23 cellular contexts compared by ENCODE assay signal in the genomic region with DNA sequence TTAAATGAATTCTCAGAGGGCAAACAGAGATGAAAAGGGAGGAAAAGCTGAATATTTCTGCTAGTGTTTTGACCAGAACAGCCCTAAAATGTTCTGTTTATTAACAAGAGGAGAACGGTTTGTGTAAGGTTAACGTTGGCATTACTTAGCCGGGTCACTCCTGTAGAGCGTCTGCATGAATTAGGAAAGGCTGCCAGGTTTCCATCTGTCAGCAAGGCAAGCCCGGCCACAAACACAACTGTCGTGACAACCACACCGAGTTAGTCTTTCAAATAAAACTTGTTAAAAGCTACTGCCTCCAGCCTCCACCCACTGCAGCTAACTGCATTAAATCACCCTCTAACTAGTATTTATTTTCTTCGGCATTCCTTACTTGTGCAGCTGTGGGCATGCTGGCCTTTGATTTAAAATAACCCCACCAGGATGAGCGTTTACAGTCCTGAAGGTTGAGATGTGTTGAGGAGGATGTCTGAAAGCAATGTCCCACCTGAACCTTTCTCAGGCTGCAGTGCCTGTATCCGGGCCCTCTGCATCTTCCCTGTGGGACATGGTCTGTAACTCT.
A peak's percentile ranks its signal among the peaks of the same experiment; 100 is the strongest.
DNase-seq lines count a peak whose midpoint lies in the region; ATAC-seq and TF ChIP-seq lines count a peak whose summit lies in the region.
"Had no signal": no experiment of that assay in that cellular context is flagged by ENCODE, and none has a peak within 500 bp of the region (broad histone marks: within the 10 kb centered on the region; RNA-seq: fewer than 3 reads in every experiment).

No MANE protein-coding gene starts in this region.

- peaks cover 0 to 3% (median 0%) of the 10 kb centered on the region in 7 donors for H3K9me3 Mint-ChIP-seq in CD14-positive monocyte
- H3K9me3 Mint-ChIP-seq: activated B cell treated with CpG ODN at 0.5 μM for 24 hours had no signal

- H3K36me3 Mint-ChIP-seq in CD14-positive monocyte, result no peaks in the 10 kb centered on the region

- H3K9me3 ChIP-seq in esophagus muscularis mucosa (no peaks in the 10 kb centered on the region), mucosa of descending colon (no peaks in the 10 kb centered on the region)
- H3K9me3 ChIP-seq: BLaER1, Caco-2, neutrophil, transverse colon had no signal

- TF ChIP-seq POLR2A in esophagus muscularis mucosa (IDR thresholded peaks at IDR 0.05; ENCODE audit: low read depth), result no peak

- TF ChIP-seq CTCF in esophagus muscularis mucosa (IDR thresholded peaks at IDR 0.05) (no peak), mucosa of descending colon (IDR thresholded peaks at IDR 0.05) (no peak), CD14-positive monocyte (IDR thresholded peaks at IDR 0.05) (no peak)

- WGBS in esophagus muscularis mucosa, result 36% methylated on average over 10 of the region's 10 CpGs

- peak overlapping the region in 1 of 7 donors; percentile 37 for H3K27ac Mint-ChIP-seq in CD14-positive monocyte
- H3K27ac Mint-ChIP-seq: activated B cell treated with CpG ODN at 0.5 μM for 24 hours had no signal

- H3K4me3 ChIP-seq in esophagus muscularis mucosa, result no peak overlapping the region
- H3K4me3 ChIP-seq in mucosa of descending colon, result no peak overlapping the region
- H3K4me3 ChIP-seq: BLaER1, transverse colon had no signal

- H3K4me3 Mint-ChIP-seq in CD14-positive monocyte, result no peak overlapping the region
- H3K4me3 Mint-ChIP-seq: activated B cell treated with CpG ODN at 0.5 μM for 24 hours had no signal

- H3K27me3 Mint-ChIP-seq in CD14-positive monocyte (ENCODE audit: low read depth in 3 of 3), result peaks cover 0 to 2% (median 0%) of the 10 kb centered on the region in 3 donors
- H3K27me3 Mint-ChIP-seq: activated B cell treated with CpG ODN at 0.5 μM for 24 hours had no signal

- no peaks in the 10 kb centered on the region for H3K4me1 Mint-ChIP-seq in CD14-positive monocyte

- H3K36me3 ChIP-seq in esophagus muscularis mucosa (no peaks in the 10 kb centered on the region), mucosa of descending colon (ENCODE audit: low read depth) (no peaks in the 10 kb centered on the region)
- H3K36me3 ChIP-seq: BLaER1, neutrophil, transverse colon had no signal

- H3K27me3 ChIP-seq in esophagus muscularis mucosa, result no peaks in the 10 kb centered on the region
- H3K27me3 ChIP-seq: BLaER1, neutrophil, transverse colon had no signal

- DNase-seq in Right ventricle myocardium inferior (ENCODE audit: missing footprints), result no peak
- no peak for DNase-seq in cardiac septum (ENCODE audit: low spot score)
- peak; percentile 74 for DNase-seq in esophagus muscularis mucosa (ENCODE audit: extremely low spot score)
- DNase-seq in mucosa of descending colon, result no peak
- DNase-seq in left colon, result no peak
- DNase-seq in CD14-positive monocyte (ENCODE audit: low spot score), result no peak
- no peak for DNase-seq in stimulated activated naive CD8-positive, alpha-beta T cell treated with anti-CD3 and anti-CD28 coated beads, Interleukin-15, Interleukin-2, amounts not matched to agents 100 U/mL and 50 U/mL, for 24 hours
- DNase-seq: activated B cell treated with CpG ODN at 0.5 μM for 24 hours; activated CD4-positive, alpha-beta T cell treated with anti-CD3 and anti-CD28 coated beads, Interleukin-2, amount 50 U/mL, for 48 hours; activated gamma-delta T cell; Caco-2; cortex of kidney; H7; NCI-H1417 treated with DMSO at 0.1 percent for 48 hours; NCI-H2171; NCI-H69; stimulated activated CD4-positive, alpha-beta T cell treated with anti-CD3 and anti-CD28 coated beads, Interleukin-4, amount 100 ng/mL, for 24 hours; stimulated activated naive CD4-positive, alpha-beta T cell treated with Interleukin-2 at 50 U/mL for 16 hours; T1000 had no signal

- H3K4me1 ChIP-seq in esophagus muscularis mucosa (peaks cover 9 to 18% (median 16%) of the 10 kb centered on the region in 4 donors), mucosa of descending colon (ENCODE audit: low read depth) (peaks cover 7% of the 10 kb centered on the region)
- H3K4me1 ChIP-seq: Caco-2 had no signal

- TF ChIP-seq EP300 in esophagus muscularis mucosa (IDR thresholded peaks at IDR 0.05), result no peak

- H3K27ac ChIP-seq in esophagus muscularis mucosa (replicated peaks in 1 of 4), result no peak overlapping the region
- H3K27ac ChIP-seq: BLaER1, neutrophil had no signal

- ATAC-seq in Right ventricle myocardium inferior, result peak; percentile 60
- peak; percentile 23 for ATAC-seq in mucosa of descending colon
- ATAC-seq in GM18909 (IDR thresholded peaks at IDR 0.05; ENCODE audit: poor library complexity, unreplicated experiment), result no peak
- ATAC-seq in left colon, result no peak
- no peak for ATAC-seq in stimulated activated naive CD8-positive, alpha-beta T cell treated with anti-CD3 and anti-CD28 coated beads, Interleukin-15, Interleukin-2, amounts not matched to agents 100 U/mL and 50 U/mL, for 24 hours

- intact Hi-C loops in Right ventricle myocardium inferior (cut with DNase I) (no loop called here), cardiac septum (cut with DNase I) (no loop called here), esophagus muscularis mucosa (cut with DNase I) (no loop called here), mucosa of descending colon (cut with DNase I, micrococcal nuclease) (no loop called here), left colon (cut with DNase I, micrococcal nuclease) (no loop called here), CD14-positive monocyte (cut with micrococcal nuclease) (no loop called here)

Comparison
In these comparisons a context has a peak if more than half of its experiments do, and no peak if none do; other contexts are left out.
1. ATAC-seq: peak in Right ventricle myocardium inferior (single experiment) and mucosa of descending colon (single experiment); none in GM18909 (single experiment), left colon (single experiment) and stimulated activated naive CD8-positive, alpha-beta T cell treated with anti-CD3 and anti-CD28 coated beads, Interleukin-15, Interleukin-2, amounts not matched to agents 100 U/mL and 50 U/mL, for 24 hours (single experiment).